1 cellular context compared by ENCODE assay signal in the genomic region with DNA sequence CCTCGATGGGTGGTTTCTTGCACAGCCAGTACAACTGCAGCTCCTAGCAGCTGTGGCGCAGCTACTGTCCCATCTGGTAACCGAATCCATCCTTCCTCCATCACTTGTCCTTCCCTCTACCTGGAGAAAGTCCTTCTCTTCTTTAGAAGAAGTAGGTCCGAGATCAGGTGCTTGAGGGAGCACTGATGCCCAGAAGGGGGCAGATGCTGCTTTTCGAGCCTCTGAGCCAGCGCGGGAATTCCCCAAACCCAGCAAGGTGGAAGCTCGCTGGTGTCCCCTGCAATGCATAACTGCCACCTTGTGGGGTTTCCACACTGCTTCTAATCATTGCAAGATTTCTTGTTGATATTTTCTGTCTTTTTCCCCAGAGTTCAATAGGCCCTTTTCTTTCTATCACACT.
A peak's percentile ranks its signal among the peaks of the same experiment; 100 is the strongest.
TF ChIP-seq lines count a peak whose summit lies in the region.

No MANE protein-coding gene starts in this region.

TF ChIP-seq in K562, 482 proteins besides CTCF, POLR2A, EP300 and RAD21:
- TF ChIP-seq, protein P1, sequence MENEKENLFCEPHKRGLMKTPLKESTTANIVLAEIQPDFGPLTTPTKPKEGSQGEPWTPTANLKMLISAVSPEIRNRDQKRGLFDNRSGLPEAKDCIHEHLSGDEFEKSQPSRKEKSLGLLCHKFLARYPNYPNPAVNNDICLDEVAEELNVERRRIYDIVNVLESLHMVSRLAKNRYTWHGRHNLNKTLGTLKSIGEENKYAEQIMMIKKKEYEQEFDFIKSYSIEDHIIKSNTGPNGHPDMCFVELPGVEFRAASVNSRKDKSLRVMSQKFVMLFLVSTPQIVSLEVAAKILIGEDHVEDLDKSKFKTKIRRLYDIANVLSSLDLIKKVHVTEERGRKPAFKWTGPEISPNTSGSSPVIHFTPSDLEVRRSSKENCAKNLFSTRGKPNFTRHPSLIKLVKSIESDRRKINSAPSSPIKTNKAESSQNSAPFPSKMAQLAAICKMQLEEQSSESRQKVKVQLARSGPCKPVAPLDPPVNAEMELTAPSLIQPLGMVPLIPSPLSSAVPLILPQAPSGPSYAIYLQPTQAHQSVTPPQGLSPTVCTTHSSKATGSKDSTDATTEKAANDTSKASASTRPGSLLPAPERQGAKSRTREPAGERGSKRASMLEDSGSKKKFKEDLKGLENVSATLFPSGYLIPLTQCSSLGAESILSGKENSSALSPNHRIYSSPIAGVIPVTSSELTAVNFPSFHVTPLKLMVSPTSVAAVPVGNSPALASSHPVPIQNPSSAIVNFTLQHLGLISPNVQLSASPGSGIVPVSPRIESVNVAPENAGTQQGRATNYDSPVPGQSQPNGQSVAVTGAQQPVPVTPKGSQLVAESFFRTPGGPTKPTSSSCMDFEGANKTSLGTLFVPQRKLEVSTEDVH (IDR thresholded peaks at IDR 0.05; ENCODE audit: low read depth, partially characterized antibody) = peak; percentile 37
- TF ChIP-seq, protein P2, sequence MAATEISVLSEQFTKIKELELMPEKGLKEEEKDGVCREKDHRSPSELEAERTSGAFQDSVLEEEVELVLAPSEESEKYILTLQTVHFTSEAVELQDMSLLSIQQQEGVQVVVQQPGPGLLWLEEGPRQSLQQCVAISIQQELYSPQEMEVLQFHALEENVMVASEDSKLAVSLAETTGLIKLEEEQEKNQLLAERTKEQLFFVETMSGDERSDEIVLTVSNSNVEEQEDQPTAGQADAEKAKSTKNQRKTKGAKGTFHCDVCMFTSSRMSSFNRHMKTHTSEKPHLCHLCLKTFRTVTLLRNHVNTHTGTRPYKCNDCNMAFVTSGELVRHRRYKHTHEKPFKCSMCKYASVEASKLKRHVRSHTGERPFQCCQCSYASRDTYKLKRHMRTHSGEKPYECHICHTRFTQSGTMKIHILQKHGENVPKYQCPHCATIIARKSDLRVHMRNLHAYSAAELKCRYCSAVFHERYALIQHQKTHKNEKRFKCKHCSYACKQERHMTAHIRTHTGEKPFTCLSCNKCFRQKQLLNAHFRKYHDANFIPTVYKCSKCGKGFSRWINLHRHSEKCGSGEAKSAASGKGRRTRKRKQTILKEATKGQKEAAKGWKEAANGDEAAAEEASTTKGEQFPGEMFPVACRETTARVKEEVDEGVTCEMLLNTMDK (IDR thresholded peaks at IDR 0.05; ENCODE audit: borderline replicate concordance, insufficient read depth, low read depth, low read length, poor library complexity, severe bottlenecking) = peak; percentile 12
